8 cellular contexts compared by ENCODE assay signal in genomic region chr6:52595796-52596130, GRCh38. TPM values are rescaled to one million over a fixed set of nuclear protein-coding genes. Genes with fewer than 3 reads are reported as not detected.
DNase-seq lines count a peak whose midpoint lies in the region; ATAC-seq and TF ChIP-seq lines count a peak whose summit lies in the region.

No MANE protein-coding gene starts in this region.

- no peaks in the 10 kb centered on the region for H4K20me1 ChIP-seq in BLaER1 treated with 17β-estradiol and CSF1 and Interleukin-3, amounts not matched to agents 10 nM and 100 nM

- H3K4me3 ChIP-seq in BLaER1 treated with 17β-estradiol and CSF1 and Interleukin-3, amounts not matched to agents 10 nM and 100 nM = peak overlapping the region in 6 of 10 experiments; percentile 5 to 56 (median 40); a peak in 11 of 20 replicates
- H3K4me3 ChIP-seq in body of pancreas = no peak overlapping the region

- intact Hi-C loops in body of pancreas (cut with DNase I) = loop anchor here (10.0 kb wide), 1 partner anchor 181 kb away; no protein-coding TSS in a partner anchor

- peaks cover 48 to 82% (median 61%) of the 10 kb centered on the region in 10 experiments for H3K4me1 ChIP-seq in BLaER1 treated with 17β-estradiol and CSF1 and Interleukin-3, amounts not matched to agents 10 nM and 100 nM
- H3K4me1 ChIP-seq in body of pancreas = peaks cover 3% of the 10 kb centered on the region

- H3K27me3 ChIP-seq in BLaER1 treated with 17β-estradiol and CSF1 and Interleukin-3, amounts not matched to agents 10 nM and 100 nM = no peaks in the 10 kb centered on the region
- H3K27me3 ChIP-seq in body of pancreas = no peaks in the 10 kb centered on the region

- H3K9me3 ChIP-seq in BLaER1 treated with 17β-estradiol and CSF1 and Interleukin-3, amounts not matched to agents 10 nM and 100 nM (replicated peaks in 1 of 11) = no peaks in the 10 kb centered on the region
- no peaks in the 10 kb centered on the region for H3K9me3 ChIP-seq in body of pancreas

- no peaks in the 10 kb centered on the region for H3K36me3 ChIP-seq in BLaER1 treated with 17β-estradiol and CSF1 and Interleukin-3, amounts not matched to agents 10 nM and 100 nM
- H3K36me3 ChIP-seq in body of pancreas (replicated peaks in 1 of 2; ENCODE audit: insufficient read depth in 1 of 2, low read depth in 2 of 2) = no peaks in the 10 kb centered on the region

- no peak for TF ChIP-seq CTCF in body of pancreas (IDR thresholded peaks at IDR 0.05)

- H3K9ac ChIP-seq in BLaER1 treated with 17β-estradiol and CSF1 and Interleukin-3, amounts not matched to agents 10 nM and 100 nM = peak overlapping the region; percentile 23 to 77 (median 69); a peak in 21 of 22 replicates

- TF ChIP-seq POLR2A in body of pancreas (IDR thresholded peaks at IDR 0.05) = no peak

- ATAC-seq in GM21447 (IDR thresholded peaks at IDR 0.05; ENCODE audit: unreplicated experiment) (peak; percentile 70), body of pancreas (no peak)

- DNase-seq in HK-2 (ENCODE audit: unreplicated experiment) = peak; percentile 61
- DNase-seq in kidney glomerular epithelial cell (lab: John Stamatoyannopoulos, UW) = peak; percentile 94
- DNase-seq in nucleus accumbens (lab: John Stamatoyannopoulos, UW) = no peak
- no peak for DNase-seq in LoVo (ENCODE audit: low spot score)
- no peak for DNase-seq in activated effector memory CD4-positive, alpha-beta T cell treated with Interleukin-2 at 50 U/mL for 16 hours
- no peak for DNase-seq in body of pancreas

- H3K4me2 ChIP-seq in BLaER1 treated with 17β-estradiol and CSF1 and Interleukin-3, amounts not matched to agents 10 nM and 100 nM = peak overlapping the region; percentile 67 to 91 (median 83)

- peak overlapping the region; percentile 43 to 85 (median 78); a peak in 21 of 22 replicates for H3K27ac ChIP-seq in BLaER1 treated with 17β-estradiol and CSF1 and Interleukin-3, amounts not matched to agents 10 nM and 100 nM
- peak overlapping the region in 1 of 4 donors; percentile 26 for H3K27ac ChIP-seq in body of pancreas

RNA-seq across cellular contexts. Expression of gene TRAM2, which starts 18.9 kb away (rescaled TPM):
- total RNA-seq in body of pancreas = 1 to 10 TPM; 6.7 to 7.9 TPM

Comparison
In these comparisons a context has a peak if more than half of its experiments do, and no peak if none do; other contexts are left out.
1. H3K4me3 ChIP-seq: peak in BLaER1 treated with 17β-estradiol and CSF1 and Interleukin-3, amounts not matched to agents 10 nM and 100 nM (6 of 10); none in body of pancreas (0 of 2).
2. DNase-seq: peak in HK-2 (single experiment) and kidney glomerular epithelial cell (single experiment); none in nucleus accumbens (0 of 56), LoVo (single experiment), activated effector memory CD4-positive, alpha-beta T cell treated with Interleukin-2 at 50 U/mL for 16 hours (single experiment) and body of pancreas (0 of 4).